Comparison of ENCODE assay signal across 26 cellular contexts in the genomic region with DNA sequence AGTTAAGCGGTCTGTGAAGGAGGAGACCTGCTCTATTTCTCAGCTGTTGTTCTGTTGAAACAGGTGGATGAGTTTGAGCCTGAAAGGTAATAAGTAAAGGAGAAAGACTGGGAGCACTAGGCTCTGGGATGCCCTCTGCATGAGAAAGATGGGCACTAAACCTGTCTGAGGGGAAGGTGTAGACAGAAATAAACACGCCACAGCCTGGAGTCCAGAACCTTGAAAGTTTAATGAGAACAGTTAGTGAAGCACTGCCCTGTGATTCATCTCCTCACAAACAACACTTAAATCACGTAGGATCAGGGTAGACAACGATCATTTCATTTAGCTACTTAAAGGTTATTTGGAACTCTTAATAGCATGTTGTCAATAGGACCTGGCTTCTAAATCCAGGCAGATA.
"Had no signal": no experiment of that assay in that cellular context is flagged by ENCODE, and none has a peak within 500 bp of the region (broad histone marks: within the 10 kb centered on the region; RNA-seq: fewer than 3 reads in every experiment).

No MANE protein-coding gene starts in this region.

- H3K36me3 Mint-ChIP-seq: activated naive CD4-positive, alpha-beta T cell treated with anti-CD3 and anti-CD28 coated beads, Interleukin-2, amount 50 U/mL, for 24 hours; WTC11 had no signal

- H2AFZ ChIP-seq: PC-9 had no signal

- H3K4me1 Mint-ChIP-seq: activated naive CD4-positive, alpha-beta T cell treated with anti-CD3 and anti-CD28 coated beads, Interleukin-2, amount 50 U/mL, for 24 hours had no signal

- H3K27me3 Mint-ChIP-seq: activated naive CD4-positive, alpha-beta T cell treated with anti-CD3 and anti-CD28 coated beads, Interleukin-2, amount 50 U/mL, for 24 hours had no signal

- H3K27me3 ChIP-seq: brain microvascular endothelial cell had no signal

- H3K27ac Mint-ChIP-seq: activated CD8-positive, alpha-beta T cell treated with anti-CD3 and anti-CD28 coated beads, Interleukin-2, amount 10 ng/mL, durations not matched to agents 7 days and 5 days; activated naive CD4-positive, alpha-beta T cell treated with anti-CD3 and anti-CD28 coated beads, Interleukin-2, amount 50 U/mL, for 24 hours; T-helper 17 cell; WTC11 had no signal

- H3K4me3 ChIP-seq: PC-9 had no signal

- H3K4me2 ChIP-seq: PC-9 had no signal

- H3K9me3 Mint-ChIP-seq: activated naive CD4-positive, alpha-beta T cell treated with anti-CD3 and anti-CD28 coated beads, Interleukin-2, amount 50 U/mL, for 24 hours had no signal

- DNase-seq: activated CD4-positive, alpha-beta T cell treated with anti-CD3 and anti-CD28 coated beads for 48 hours; activated CD4-positive, alpha-beta T cell treated with anti-CD3 and anti-CD28 coated beads, Interleukin-2, amount 50 U/mL, for 4 hours; activated CD4-positive, CD25-positive, alpha-beta regulatory T cell treated with anti-CD3 and anti-CD28 coated beads, Interleukin-2, amount 50 U/mL, for 72 hours; activated CD8-positive, alpha-beta memory T cell treated with anti-CD3 and anti-CD28 coated beads, Interleukin-2, amount 50 U/mL, for 48 hours; activated CD8-positive, alpha-beta T cell treated with anti-CD3 and anti-CD28 coated beads, Interleukin-2, amount 10 ng/mL, durations not matched to agents 7 days and 5 days; activated naive CD4-positive, alpha-beta T cell; activated T-cell treated with anti-CD3 and anti-CD28 coated beads, Interleukin-2, amount 50 U/mL, for 1 hour; amygdala; brain microvascular endothelial cell; cerebellar nuclear complex; Karpas-422; MM.1S; NCI-H1105; NCI-H1436; NCI-H187; NCI-H2081; NCI-H2171; NCI-H2227 treated with DMSO at 0.1 percent for 48 hours; NCI-H526; NCI-H774; SIG-M5; T-helper 17 cell; T-helper 9 cell had no signal

- H3K36me3 ChIP-seq: brain microvascular endothelial cell had no signal

- ATAC-seq: activated CD8-positive, alpha-beta T cell treated with anti-CD3 and anti-CD28 coated beads, Interleukin-2, amount 10 ng/mL, durations not matched to agents 7 days and 5 days; T-helper 17 cell; WTC11 had no signal

- H3K27ac ChIP-seq: brain microvascular endothelial cell, PC-9 had no signal

- H3K4me3 Mint-ChIP-seq: activated CD8-positive, alpha-beta T cell treated with anti-CD3 and anti-CD28 coated beads, Interleukin-2, amount 10 ng/mL, durations not matched to agents 7 days and 5 days; activated naive CD4-positive, alpha-beta T cell treated with anti-CD3 and anti-CD28 coated beads, Interleukin-2, amount 50 U/mL, for 24 hours; T-helper 17 cell; WTC11 had no signal
